Comparison of ENCODE assay signal across 8 cellular contexts in genomic region chr16:78444-79145, GRCh38. TPM values are rescaled to one million over a fixed set of nuclear protein-coding genes. Genes with fewer than 3 reads are reported as not detected.
DNase-seq lines count a peak whose midpoint lies in the region; ATAC-seq, FAIRE-seq and TF ChIP-seq lines count a peak whose summit lies in the region.

No MANE protein-coding gene starts in this region.

- H3K9ac ChIP-seq in parathyroid adenoma: peak overlapping the region; percentile 19

- FAIRE-seq in frontal cortex (lab: Jason Lieb, UNC): no peak

- H3K4me1 ChIP-seq in parathyroid adenoma: peaks cover 9% of the 10 kb centered on the region

- peak overlapping the region; percentile 65 for H3K4me3 ChIP-seq in parathyroid adenoma (ENCODE audit: low read depth, low read length)

- no peaks in the 10 kb centered on the region for H3K9me3 Mint-ChIP-seq in activated naive CD4-positive, alpha-beta T cell treated with anti-CD3 and anti-CD28 coated beads for 36 hours
- H3K9me3 Mint-ChIP-seq in activated CD4-positive, alpha-beta memory T cell treated with anti-CD3 and anti-CD28 coated beads for 36 hours: no peaks in the 10 kb centered on the region

- ATAC-seq in HG03135 (IDR thresholded peaks at IDR 0.05; ENCODE audit: unreplicated experiment) (peak; percentile 19), GM21717 (IDR thresholded peaks at IDR 0.05; ENCODE audit: unreplicated experiment) (no peak)

- peak overlapping the region; percentile 67 for H3K4me2 ChIP-seq in parathyroid adenoma (ENCODE audit: low read length)

- POLR2A ChIA-PET in activated CD4-positive, alpha-beta memory T cell treated with anti-CD3 and anti-CD28 coated beads for 36 hours (lab: Charles Lee): interaction anchor here (1.8 to 2.0 kb wide), 2 partner anchors 12 to 25 kb away, joined by 6 to 7 read pairs; partner anchors contain the start of genes POLR3K and SNRNP25

- DNase-seq in activated naive CD4-positive, alpha-beta T cell treated with anti-CD3 and anti-CD28 coated beads for 36 hours: no peak
- no peak for DNase-seq in activated naive CD4-positive, alpha-beta T cell (lab: John Stamatoyannopoulos, UW)
- peak; percentile 21 for DNase-seq in activated CD4-positive, alpha-beta memory T cell treated with anti-CD3 and anti-CD28 coated beads for 36 hours
- DNase-seq in frontal cortex (ENCODE audit: low spot score in 2 of 2) (peak; percentile 64 to 80), NCI-H524 (lab: John Stamatoyannopoulos, UW) (no peak)

- peaks cover 4% of the 10 kb centered on the region for H3K27me3 Mint-ChIP-seq in activated naive CD4-positive, alpha-beta T cell treated with anti-CD3 and anti-CD28 coated beads for 36 hours (ENCODE audit: low read depth)
- peaks cover 8% of the 10 kb centered on the region for H3K27me3 Mint-ChIP-seq in activated CD4-positive, alpha-beta memory T cell treated with anti-CD3 and anti-CD28 coated beads for 36 hours

- no peaks in the 10 kb centered on the region for H3K36me3 ChIP-seq in parathyroid adenoma (ENCODE audit: control insufficient read depth, insufficient read depth, low read length)

- no peaks in the 10 kb centered on the region for H3K9me3 ChIP-seq in parathyroid adenoma (ENCODE audit: control insufficient read depth, low read length)

- peaks cover 25% of the 10 kb centered on the region for H3K4me1 Mint-ChIP-seq in activated naive CD4-positive, alpha-beta T cell treated with anti-CD3 and anti-CD28 coated beads for 36 hours (ENCODE audit: low read depth)
- H3K4me1 Mint-ChIP-seq in activated CD4-positive, alpha-beta memory T cell treated with anti-CD3 and anti-CD28 coated beads for 36 hours (ENCODE audit: low read depth): peaks cover 34% of the 10 kb centered on the region

- H3K79me2 ChIP-seq in parathyroid adenoma: no peaks in the 10 kb centered on the region

- H3K27me3 ChIP-seq in parathyroid adenoma (ENCODE audit: control insufficient read depth, insufficient read depth, low read length): no peaks in the 10 kb centered on the region

- peak overlapping the region; percentile 32 for H3K27ac ChIP-seq in parathyroid adenoma

- CTCF ChIA-PET in activated naive CD4-positive, alpha-beta T cell treated with anti-CD3 and anti-CD28 coated beads for 36 hours (lab: Charles Lee): interaction anchor here (2.9 to 6.6 kb wide), 2 partner anchors 14 to 18 kb away, joined by 14 to 37 read pairs; no protein-coding TSS in a partner anchor
- CTCF ChIA-PET in activated CD4-positive, alpha-beta memory T cell treated with anti-CD3 and anti-CD28 coated beads for 36 hours (lab: Charles Lee): interaction anchor here (3.6 to 3.9 kb wide), 2 partner anchors 13 to 18 kb away, joined by 27 to 35 read pairs; no protein-coding TSS in a partner anchor

- H2AFZ ChIP-seq in parathyroid adenoma: peak overlapping the region; percentile 80

- peak overlapping the region; percentile 80 for H3K4me3 Mint-ChIP-seq in activated naive CD4-positive, alpha-beta T cell treated with anti-CD3 and anti-CD28 coated beads for 36 hours
- H3K4me3 Mint-ChIP-seq in activated CD4-positive, alpha-beta memory T cell treated with anti-CD3 and anti-CD28 coated beads for 36 hours: peak overlapping the region; percentile 85

- peak overlapping the region; percentile 80 for H3K27ac Mint-ChIP-seq in activated naive CD4-positive, alpha-beta T cell treated with anti-CD3 and anti-CD28 coated beads for 36 hours
- H3K27ac Mint-ChIP-seq in activated CD4-positive, alpha-beta memory T cell treated with anti-CD3 and anti-CD28 coated beads for 36 hours: peak overlapping the region; percentile 85

- peaks cover under 1% of the 10 kb centered on the region for H3K36me3 Mint-ChIP-seq in activated naive CD4-positive, alpha-beta T cell treated with anti-CD3 and anti-CD28 coated beads for 36 hours (ENCODE audit: low read depth)
- peaks cover 7% of the 10 kb centered on the region for H3K36me3 Mint-ChIP-seq in activated CD4-positive, alpha-beta memory T cell treated with anti-CD3 and anti-CD28 coated beads for 36 hours

- TF ChIP-seq CTCF in parathyroid adenoma (IDR thresholded peaks at IDR 0.05): no peak

- intact Hi-C loops in activated naive CD4-positive, alpha-beta T cell treated with anti-CD3 and anti-CD28 coated beads for 36 hours (cut with micrococcal nuclease): no loop called here
- intact Hi-C loops in activated CD4-positive, alpha-beta memory T cell treated with anti-CD3 and anti-CD28 coated beads for 36 hours (cut with micrococcal nuclease): no loop called here

RNA-seq across cellular contexts. Expression of gene MPG, which starts 0.6 kb away (rescaled TPM):
- total RNA-seq in activated naive CD4-positive, alpha-beta T cell treated with anti-CD3 and anti-CD28 coated beads for 36 hours: 10 to 100 TPM; 38.6 to 38.8 TPM
- 10 to 100 TPM; 53.1 to 58.7 TPM for total RNA-seq in activated CD4-positive, alpha-beta memory T cell treated with anti-CD3 and anti-CD28 coated beads for 36 hours
- total RNA-seq in frontal cortex: 48.9 TPM

RNA-seq across cellular contexts. Expression of gene RHBDF1, which starts 6.2 kb away (rescaled TPM):
- under 1 TPM in 1 of 2 experiments, not detected in 1; 0.36 TPM for total RNA-seq in activated naive CD4-positive, alpha-beta T cell treated with anti-CD3 and anti-CD28 coated beads for 36 hours
- under 1 TPM in 1 of 2 experiments, not detected in 1; 0.43 TPM for total RNA-seq in activated CD4-positive, alpha-beta memory T cell treated with anti-CD3 and anti-CD28 coated beads for 36 hours
- 1.6 TPM for total RNA-seq in frontal cortex

RNA-seq across cellular contexts. Expression of gene SNRNP25, which starts 25.0 kb away (rescaled TPM):
- 10 to 100 TPM; 38.0 to 38.6 TPM for total RNA-seq in activated naive CD4-positive, alpha-beta T cell treated with anti-CD3 and anti-CD28 coated beads for 36 hours
- 10 to 100 TPM; 48.5 to 51.1 TPM for total RNA-seq in activated CD4-positive, alpha-beta memory T cell treated with anti-CD3 and anti-CD28 coated beads for 36 hours
- 14.3 TPM for total RNA-seq in frontal cortex

RNA-seq across cellular contexts. Expression of gene POLR3K, which starts 25.2 kb away (rescaled TPM):
- total RNA-seq in activated naive CD4-positive, alpha-beta T cell treated with anti-CD3 and anti-CD28 coated beads for 36 hours: 10 to 100 TPM; 38.2 to 40.9 TPM
- 10 to 100 TPM; 39.9 to 45.3 TPM for total RNA-seq in activated CD4-positive, alpha-beta memory T cell treated with anti-CD3 and anti-CD28 coated beads for 36 hours
- total RNA-seq in frontal cortex: 4.9 TPM

RNA-seq across cellular contexts. Expression of gene NPRL3, which starts 59.9 kb away (rescaled TPM):
- total RNA-seq in activated naive CD4-positive, alpha-beta T cell treated with anti-CD3 and anti-CD28 coated beads for 36 hours: 10 to 100 TPM; 38.1 to 42.0 TPM
- total RNA-seq in activated CD4-positive, alpha-beta memory T cell treated with anti-CD3 and anti-CD28 coated beads for 36 hours: 10 to 100 TPM; 36.6 to 42.9 TPM
- total RNA-seq in frontal cortex: 8.2 TPM

Comparison
In these comparisons a context has a peak if more than half of its experiments do, and no peak if none do; other contexts are left out.
1. DNase-seq: peak in activated CD4-positive, alpha-beta memory T cell treated with anti-CD3 and anti-CD28 coated beads for 36 hours (single experiment) and frontal cortex (2 of 2); none in activated naive CD4-positive, alpha-beta T cell treated with anti-CD3 and anti-CD28 coated beads for 36 hours (single experiment), activated naive CD4-positive, alpha-beta T cell (0 of 4) and NCI-H524 (0 of 2).